In the genomic region with DNA sequence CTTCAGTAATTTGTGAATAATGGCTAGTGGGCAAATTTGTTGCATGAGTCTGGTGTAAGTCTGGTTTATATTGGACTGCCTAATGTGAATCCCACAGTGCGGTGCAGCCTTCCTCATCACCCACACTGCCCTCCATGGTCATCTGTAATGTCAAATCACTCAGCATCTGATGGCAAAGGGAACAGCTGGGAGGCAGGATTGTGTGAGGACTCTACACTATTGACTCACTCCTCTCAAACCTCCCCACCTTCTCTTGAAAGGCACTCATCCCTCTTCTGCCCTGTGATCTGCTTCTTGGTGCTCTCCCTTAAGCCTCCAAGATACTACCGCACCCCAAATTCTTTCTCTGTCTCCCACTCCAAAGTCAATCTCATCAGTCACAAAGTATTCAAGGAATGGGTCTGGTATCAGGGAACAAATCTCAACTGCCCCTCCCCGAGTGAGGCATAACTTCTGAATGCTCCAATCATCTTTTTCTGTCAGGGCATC, we compare ENCODE assay signal across 9 cellular contexts.
DNase-seq lines count a peak whose midpoint lies in the region; ATAC-seq and TF ChIP-seq lines count a peak whose summit lies in the region.
"Had no signal": no experiment of that assay in that cellular context is flagged by ENCODE, and none has a peak within 500 bp of the region (broad histone marks: within the 10 kb centered on the region; RNA-seq: fewer than 3 reads in every experiment).

No MANE protein-coding gene starts in this region.

- no peak overlapping the region for H3K4me3 ChIP-seq in BE2C (ENCODE audit: low read depth, low read length)

- TF ChIP-seq CTCF in BE2C (IDR thresholded peaks at IDR 0.05; ENCODE audit: low read depth, low read length): peak; percentile 11; the same call in 1 of the 2 replicates

- peaks cover 16% of the 10 kb centered on the region for H3K4me1 ChIP-seq in BE2C

- H3K9me3 ChIP-seq in BE2C: no peaks in the 10 kb centered on the region
- H3K9me3 ChIP-seq: neutrophil had no signal

- DNase-seq in BE2C (peak; percentile 57), SK-N-DZ (ENCODE audit: low spot score) (peak; percentile 19), islet precursor cell (peak; percentile 73), GF-D8 (lab: John Stamatoyannopoulos, UW) (no peak), 8988T (no peak), UCSD-AML1 (lab: John Stamatoyannopoulos, UW; ENCODE audit: unreplicated experiment) (no peak)

- H3K36me3 ChIP-seq in BE2C: no peaks in the 10 kb centered on the region
- H3K36me3 ChIP-seq: neutrophil had no signal

- ATAC-seq in HG03342 (IDR thresholded peaks at IDR 0.05; ENCODE audit: unreplicated experiment) (peak; percentile 43), HG02623 (IDR thresholded peaks at IDR 0.05; ENCODE audit: unreplicated experiment) (no peak)

- H3K27me3 ChIP-seq in BE2C: no peaks in the 10 kb centered on the region
- H3K27me3 ChIP-seq: neutrophil had no signal

Comparison
In these comparisons a context has a peak if more than half of its experiments do, and no peak if none do; other contexts are left out.
1. DNase-seq: peak in BE2C (single experiment), SK-N-DZ (single experiment) and islet precursor cell (single experiment); none in GF-D8 (single experiment), 8988T (single experiment) and UCSD-AML1 (single experiment).